18 cellular contexts compared by ENCODE assay signal in the genomic region with DNA sequence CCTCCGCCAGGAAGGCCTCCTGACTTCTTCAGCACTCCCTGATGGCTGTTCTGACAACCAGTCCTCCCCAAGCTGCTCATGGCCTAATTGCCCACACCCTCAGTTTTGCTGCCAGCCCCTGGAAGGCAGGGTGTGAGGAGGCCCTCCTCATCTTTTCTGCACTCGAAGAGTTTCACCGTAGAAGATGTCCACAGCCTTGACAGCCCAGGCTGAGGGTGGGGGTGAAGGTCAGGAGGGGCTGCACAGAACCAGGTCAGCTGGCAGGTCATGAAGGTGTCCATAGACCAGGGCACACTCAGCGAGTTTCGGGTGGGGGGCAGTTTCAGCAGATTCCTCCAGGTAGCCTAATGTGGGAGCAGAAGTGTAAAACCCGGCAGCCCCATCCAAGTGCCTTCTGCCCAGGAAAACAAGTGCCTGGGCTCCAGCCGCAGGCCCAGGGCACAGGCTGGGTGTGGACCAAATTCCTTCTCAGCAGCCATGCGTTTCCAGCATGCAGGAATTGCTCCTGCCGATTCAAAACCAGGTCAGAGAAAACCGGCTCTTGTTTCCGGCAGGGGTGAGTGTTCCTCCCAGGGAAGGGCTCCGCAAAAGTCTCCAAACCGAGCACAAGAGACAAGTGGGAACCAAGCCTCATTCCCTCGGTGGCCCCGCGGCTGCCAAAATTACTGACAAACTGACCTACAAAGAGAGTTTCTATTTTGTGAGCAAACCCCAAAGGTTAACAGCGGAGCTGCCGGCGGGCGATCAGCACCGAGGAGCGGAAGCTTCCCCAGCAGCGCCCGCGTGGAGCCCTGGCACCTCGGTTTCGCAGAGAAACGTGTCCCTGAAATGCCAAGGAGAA.
DNase-seq lines count a peak whose midpoint lies in the region; ATAC-seq and TF ChIP-seq lines count a peak whose summit lies in the region.
"Had no signal": no experiment of that assay in that cellular context is flagged by ENCODE, and none has a peak within 500 bp of the region (broad histone marks: within the 10 kb centered on the region; RNA-seq: fewer than 3 reads in every experiment).

No MANE protein-coding gene starts in this region.

- H3K27ac Mint-ChIP-seq in glutamatergic neuron (ENCODE audit: unreplicated experiment) (peak overlapping the region; percentile 10), osteocyte (ENCODE audit: unreplicated experiment) (no peak overlapping the region)

- H3K36me3 Mint-ChIP-seq in glutamatergic neuron (ENCODE audit: unreplicated experiment), result no peaks in the 10 kb centered on the region
- no peaks in the 10 kb centered on the region for H3K36me3 Mint-ChIP-seq in osteocyte (ENCODE audit: unreplicated experiment)
- H3K36me3 Mint-ChIP-seq: CD8-positive, alpha-beta memory T cell had no signal

- H3K4me1 ChIP-seq in right cardiac atrium (ENCODE audit: control insufficient read depth, insufficient read depth, low read length), result peaks cover 3% of the 10 kb centered on the region
- H3K4me1 ChIP-seq: left ventricle myocardium inferior, transverse colon had no signal

- no peak overlapping the region for H3K4me3 ChIP-seq in right cardiac atrium (ENCODE audit: low read length)
- H3K4me3 ChIP-seq: ascending aorta, GM12878, left ventricle myocardium inferior, transverse colon had no signal

- intact Hi-C loops in right cardiac atrium (cut with DNase I) (no loop called here), left ventricle myocardium superior (cut with micrococcal nuclease) (loop anchor here (10.0 kb wide), 1 partner anchor 322 kb away; no protein-coding TSS in a partner anchor)

- TF ChIP-seq CTCF in glutamatergic neuron (IDR thresholded peaks at IDR 0.05; ENCODE audit: partially characterized antibody, unreplicated experiment) (no peak), osteocyte (IDR thresholded peaks at IDR 0.05) (no peak)

- H3K27me3 ChIP-seq in right cardiac atrium (ENCODE audit: control insufficient read depth, insufficient read depth), result no peaks in the 10 kb centered on the region
- H3K27me3 ChIP-seq: ascending aorta, transverse colon had no signal

- H3K9me3 Mint-ChIP-seq in glutamatergic neuron (ENCODE audit: unreplicated experiment) (peaks cover 20% of the 10 kb centered on the region), osteocyte (ENCODE audit: unreplicated experiment) (no peaks in the 10 kb centered on the region)
- H3K9me3 Mint-ChIP-seq: CD8-positive, alpha-beta memory T cell had no signal

- no peak overlapping the region for H3K27ac ChIP-seq in right cardiac atrium (ENCODE audit: low read length)
- H3K27ac ChIP-seq: left ventricle myocardium inferior, transverse colon had no signal

- ATAC-seq in right cardiac atrium, result peak in 1 of 2 donors; percentile 19
- no peak for ATAC-seq in left ventricle myocardium superior
- ATAC-seq in HG02973 (IDR thresholded peaks at IDR 0.05; ENCODE audit: unreplicated experiment), result no peak
- ATAC-seq in HG02981 (IDR thresholded peaks at IDR 0.05; ENCODE audit: unreplicated experiment), result no peak
- ATAC-seq in HG02885 (IDR thresholded peaks at IDR 0.05; ENCODE audit: poor library complexity, unreplicated experiment), result no peak
- ATAC-seq: esophagus mucosa, GM12878, sciatic nerve had no signal

- no peaks in the 10 kb centered on the region for H3K9me3 ChIP-seq in right cardiac atrium (ENCODE audit: control insufficient read depth, low read length)
- H3K9me3 ChIP-seq: ascending aorta, left ventricle myocardium inferior, transverse colon had no signal

- 73% methylated on average over 28 of the region's 28 CpGs for WGBS in right cardiac atrium

- DNase-seq in right cardiac atrium (peak in 2 of 3 donors; percentile 62 to 77), left ventricle myocardium superior (no peak), glutamatergic neuron (no peak), osteocyte (ENCODE audit: extremely low spot score, unreplicated experiment) (peak; percentile 81), DMS53 (lab: John Stamatoyannopoulos, UW) (no peak)
- DNase-seq: activated effector memory CD4-positive, alpha-beta T cell treated with anti-CD3 and anti-CD28 coated beads, Interleukin-2, amount 50 U/mL, for 16 hours; CD8-positive, alpha-beta memory T cell; H7; left ventricle myocardium inferior; NCI-H1092; transverse colon had no signal

- H3K4me3 Mint-ChIP-seq in glutamatergic neuron (ENCODE audit: unreplicated experiment) (no peak overlapping the region), osteocyte (ENCODE audit: unreplicated experiment) (no peak overlapping the region)
- H3K4me3 Mint-ChIP-seq: CD8-positive, alpha-beta memory T cell had no signal

- H3K27me3 Mint-ChIP-seq in glutamatergic neuron (ENCODE audit: unreplicated experiment) (peaks cover 16% of the 10 kb centered on the region), osteocyte (ENCODE audit: unreplicated experiment) (peaks cover 2% of the 10 kb centered on the region)

- H3K4me1 Mint-ChIP-seq in glutamatergic neuron (ENCODE audit: low read depth, unreplicated experiment) (peaks cover 55% of the 10 kb centered on the region), osteocyte (ENCODE audit: unreplicated experiment) (peaks cover 18% of the 10 kb centered on the region)
- H3K4me1 Mint-ChIP-seq: CD8-positive, alpha-beta memory T cell had no signal

Comparison
In these comparisons a context has a peak if more than half of its experiments do, and no peak if none do; other contexts are left out.
1. DNase-seq: peak in right cardiac atrium (2 of 3) and osteocyte (single experiment); none in left ventricle myocardium superior (single experiment), glutamatergic neuron (single experiment) and DMS53 (single experiment).